Comparison of ENCODE assay signal across 11 cellular contexts in genomic region chr15:92821491-92822116, GRCh38.
A peak's percentile ranks its signal among the peaks of the same experiment; 100 is the strongest.
DNase-seq lines count a peak whose midpoint lies in the region; ATAC-seq and TF ChIP-seq lines count a peak whose summit lies in the region.
"Had no signal": no experiment of that assay in that cellular context is flagged by ENCODE, and none has a peak within 500 bp of the region (broad histone marks: within the 10 kb centered on the region; RNA-seq: fewer than 3 reads in every experiment).

No MANE protein-coding gene starts in this region.

- ATAC-seq in activated naive CD8-positive, alpha-beta T cell treated with anti-CD3 and anti-CD28 coated beads, Interleukin-2, amount 50 U/mL, for 24 hours, result peak; percentile 83
- no peak for ATAC-seq in naive thymus-derived CD4-positive, alpha-beta T cell
- no peak for ATAC-seq in HG03432 (IDR thresholded peaks at IDR 0.05; ENCODE audit: unreplicated experiment)
- no peak for ATAC-seq in GM21390 (IDR thresholded peaks at IDR 0.05; ENCODE audit: unreplicated experiment)
- ATAC-seq in HG03565 (IDR thresholded peaks at IDR 0.05; ENCODE audit: unreplicated experiment), result no peak

- H3K27me3 Mint-ChIP-seq in CD4-positive, alpha-beta memory T cell, result no peaks in the 10 kb centered on the region
- no peaks in the 10 kb centered on the region for H3K27me3 Mint-ChIP-seq in activated naive CD8-positive, alpha-beta T cell treated with anti-CD3 and anti-CD28 coated beads, Interleukin-2, amount 50 U/mL, for 24 hours
- no peaks in the 10 kb centered on the region for H3K27me3 Mint-ChIP-seq in naive thymus-derived CD4-positive, alpha-beta T cell

- H3K36me3 ChIP-seq in CD4-positive, alpha-beta memory T cell (ENCODE audit: insufficient read depth, low read length), result no peaks in the 10 kb centered on the region
- no peaks in the 10 kb centered on the region for H3K36me3 ChIP-seq in KMS-11 (ENCODE audit: insufficient read depth)
- H3K36me3 ChIP-seq in naive thymus-derived CD4-positive, alpha-beta T cell (ENCODE audit: control insufficient read depth in 2 of 3, insufficient read depth in 3 of 3, low read length in 3 of 3), result no peaks in the 10 kb centered on the region
- H3K36me3 ChIP-seq: adrenal gland, thoracic aorta had no signal

- DNase-seq in CD4-positive, alpha-beta memory T cell, result no peak
- no peak for DNase-seq in activated naive CD8-positive, alpha-beta T cell treated with anti-CD3 and anti-CD28 coated beads, Interleukin-2, amount 50 U/mL, for 24 hours
- DNase-seq in naive thymus-derived CD4-positive, alpha-beta T cell, result peak in 1 of 9 donors; percentile 2
- DNase-seq in mesenteric fat pad (ENCODE audit: low spot score), result no peak
- DNase-seq: adrenal gland, NCI-H1105 treated with DMSO at 0.1 percent for 48 hours had no signal

- H2AFZ ChIP-seq in KMS-11 (ENCODE audit: low read depth), result peak overlapping the region; percentile 51; the same call in 1 of the 2 replicates

- TF ChIP-seq CTCF in KMS-11 (conservative IDR thresholded peaks at IDR 0.05; ENCODE audit: low read depth, low read length), result no peak

- H4K20me1 ChIP-seq in KMS-11 (ENCODE audit: insufficient read depth), result no peaks in the 10 kb centered on the region

- no peaks in the 10 kb centered on the region for H3K9me3 ChIP-seq in CD4-positive, alpha-beta memory T cell (ENCODE audit: control insufficient read depth in 1 of 2, low read length in 2 of 2)
- H3K9me3 ChIP-seq in naive thymus-derived CD4-positive, alpha-beta T cell (ENCODE audit: control insufficient read depth in 2 of 3, low read length in 3 of 3), result no peaks in the 10 kb centered on the region
- H3K9me3 ChIP-seq: adrenal gland, thoracic aorta had no signal

- peak overlapping the region; percentile 27; the same call in 1 of the 2 replicates for H3K4me2 ChIP-seq in KMS-11

- H3K79me2 ChIP-seq in KMS-11 (ENCODE audit: insufficient read depth, low read depth), result peaks cover 12% of the 10 kb centered on the region; the same call in 1 of the 2 replicates

- H3K27ac Mint-ChIP-seq in CD4-positive, alpha-beta memory T cell, result peak overlapping the region; percentile 54 to 97 (median 87)
- peak overlapping the region; percentile 93 for H3K27ac Mint-ChIP-seq in activated naive CD8-positive, alpha-beta T cell treated with anti-CD3 and anti-CD28 coated beads, Interleukin-2, amount 50 U/mL, for 24 hours
- peak overlapping the region; percentile 83 to 96 (median 88) for H3K27ac Mint-ChIP-seq in naive thymus-derived CD4-positive, alpha-beta T cell

- H3K4me1 ChIP-seq in CD4-positive, alpha-beta memory T cell (ENCODE audit: insufficient read depth, low read length), result peaks cover 67% of the 10 kb centered on the region
- peaks cover 78% of the 10 kb centered on the region for H3K4me1 ChIP-seq in KMS-11 (ENCODE audit: low read depth, poor library complexity, severe bottlenecking)
- H3K4me1 ChIP-seq in naive thymus-derived CD4-positive, alpha-beta T cell (ENCODE audit: control insufficient read depth in 2 of 2, insufficient read depth in 2 of 2, low read length in 2 of 2), result peaks cover 16 to 47% of the 10 kb centered on the region in 2 donors

- POLR2A ChIA-PET in CD4-positive, alpha-beta memory T cell (lab: Charles Lee; ENCODE audit: partially characterized antibody), result interaction anchor here (0.5 to 11.2 kb wide), 8 partner anchors 10 to 1893 kb away, joined by 3 to 444 read pairs (median 70); partner anchors contain the start of gene CHD2
- POLR2A ChIA-PET in naive thymus-derived CD4-positive, alpha-beta T cell (lab: Charles Lee), result interaction anchor here (0.6 to 11.4 kb wide), 15 partner anchors 10 to 100 kb away, joined by 3 to 362 read pairs (median 11); partner anchors contain the start of gene CHD2

- H3K4me3 Mint-ChIP-seq in CD4-positive, alpha-beta memory T cell, result peak overlapping the region; percentile 11 to 70 (median 38)
- peak overlapping the region; percentile 57 for H3K4me3 Mint-ChIP-seq in activated naive CD8-positive, alpha-beta T cell treated with anti-CD3 and anti-CD28 coated beads, Interleukin-2, amount 50 U/mL, for 24 hours
- H3K4me3 Mint-ChIP-seq in naive thymus-derived CD4-positive, alpha-beta T cell, result peak overlapping the region; percentile 36 to 86 (median 64)

- peaks cover 0 to 4% of the 10 kb centered on the region in 2 donors for H3K36me3 Mint-ChIP-seq in CD4-positive, alpha-beta memory T cell
- no peaks in the 10 kb centered on the region for H3K36me3 Mint-ChIP-seq in activated naive CD8-positive, alpha-beta T cell treated with anti-CD3 and anti-CD28 coated beads, Interleukin-2, amount 50 U/mL, for 24 hours (ENCODE audit: low read depth)
- peaks cover 0 to 4% (median 0%) of the 10 kb centered on the region in 5 donors for H3K36me3 Mint-ChIP-seq in naive thymus-derived CD4-positive, alpha-beta T cell

- no peak overlapping the region for H3K4me3 ChIP-seq in CD4-positive, alpha-beta memory T cell (ENCODE audit: low read length in 2 of 2)
- H3K4me3 ChIP-seq in KMS-11 (IDR thresholded peaks at IDR 0.05; ENCODE audit: insufficient read depth, low read depth, low read length), result no peak overlapping the region
- H3K4me3 ChIP-seq in naive thymus-derived CD4-positive, alpha-beta T cell (ENCODE audit: low read length), result no peak overlapping the region
- H3K4me3 ChIP-seq: thoracic aorta had no signal

- no peaks in the 10 kb centered on the region for H3K27me3 ChIP-seq in CD4-positive, alpha-beta memory T cell (ENCODE audit: insufficient read depth, low read length)
- H3K27me3 ChIP-seq in KMS-11 (ENCODE audit: insufficient read depth, low read depth), result no peaks in the 10 kb centered on the region
- no peaks in the 10 kb centered on the region for H3K27me3 ChIP-seq in naive thymus-derived CD4-positive, alpha-beta T cell (ENCODE audit: control insufficient read depth in 2 of 2, insufficient read depth in 2 of 2, low read length in 2 of 2)
- H3K27me3 ChIP-seq: adrenal gland had no signal

- no peaks in the 10 kb centered on the region for H3K9me3 Mint-ChIP-seq in CD4-positive, alpha-beta memory T cell
- no peaks in the 10 kb centered on the region for H3K9me3 Mint-ChIP-seq in activated naive CD8-positive, alpha-beta T cell treated with anti-CD3 and anti-CD28 coated beads, Interleukin-2, amount 50 U/mL, for 24 hours
- H3K9me3 Mint-ChIP-seq in naive thymus-derived CD4-positive, alpha-beta T cell, result no peaks in the 10 kb centered on the region

- intact Hi-C loops in CD4-positive, alpha-beta memory T cell (cut with micrococcal nuclease), result no loop called here
- intact Hi-C loops in naive thymus-derived CD4-positive, alpha-beta T cell (cut with micrococcal nuclease), result no loop called here

- H3K4me1 Mint-ChIP-seq in CD4-positive, alpha-beta memory T cell, result peaks cover 40 to 61% (median 55%) of the 10 kb centered on the region in 4 donors
- peaks cover 65% of the 10 kb centered on the region for H3K4me1 Mint-ChIP-seq in activated naive CD8-positive, alpha-beta T cell treated with anti-CD3 and anti-CD28 coated beads, Interleukin-2, amount 50 U/mL, for 24 hours
- H3K4me1 Mint-ChIP-seq in naive thymus-derived CD4-positive, alpha-beta T cell, result peaks cover 25 to 77% (median 73%) of the 10 kb centered on the region in 7 donors

- CTCF ChIA-PET in CD4-positive, alpha-beta memory T cell (lab: Charles Lee; ENCODE audit: partially characterized antibody), result interaction anchor here (0.9 to 5.7 kb wide), 5 partner anchors 9 to 96 kb away, joined by 4 to 57 read pairs (median 6); partner anchors contain the start of gene CHD2
- CTCF ChIA-PET in naive thymus-derived CD4-positive, alpha-beta T cell (lab: Charles Lee), result interaction anchor here (0.6 to 6.0 kb wide), 5 partner anchors 10 to 184 kb away, joined by 4 to 39 read pairs (median 5); partner anchors contain the start of gene CHD2

- no peak overlapping the region for H3K27ac ChIP-seq in CD4-positive, alpha-beta memory T cell (ENCODE audit: low read depth, low read length)
- peak overlapping the region; percentile 61; the same call in 1 of the 2 replicates for H3K27ac ChIP-seq in KMS-11
- H3K27ac ChIP-seq in naive thymus-derived CD4-positive, alpha-beta T cell (ENCODE audit: low read depth, low read length), result peak overlapping the region; percentile 86

- no peak overlapping the region for H3K9ac ChIP-seq in KMS-11
